In the genomic region with DNA sequence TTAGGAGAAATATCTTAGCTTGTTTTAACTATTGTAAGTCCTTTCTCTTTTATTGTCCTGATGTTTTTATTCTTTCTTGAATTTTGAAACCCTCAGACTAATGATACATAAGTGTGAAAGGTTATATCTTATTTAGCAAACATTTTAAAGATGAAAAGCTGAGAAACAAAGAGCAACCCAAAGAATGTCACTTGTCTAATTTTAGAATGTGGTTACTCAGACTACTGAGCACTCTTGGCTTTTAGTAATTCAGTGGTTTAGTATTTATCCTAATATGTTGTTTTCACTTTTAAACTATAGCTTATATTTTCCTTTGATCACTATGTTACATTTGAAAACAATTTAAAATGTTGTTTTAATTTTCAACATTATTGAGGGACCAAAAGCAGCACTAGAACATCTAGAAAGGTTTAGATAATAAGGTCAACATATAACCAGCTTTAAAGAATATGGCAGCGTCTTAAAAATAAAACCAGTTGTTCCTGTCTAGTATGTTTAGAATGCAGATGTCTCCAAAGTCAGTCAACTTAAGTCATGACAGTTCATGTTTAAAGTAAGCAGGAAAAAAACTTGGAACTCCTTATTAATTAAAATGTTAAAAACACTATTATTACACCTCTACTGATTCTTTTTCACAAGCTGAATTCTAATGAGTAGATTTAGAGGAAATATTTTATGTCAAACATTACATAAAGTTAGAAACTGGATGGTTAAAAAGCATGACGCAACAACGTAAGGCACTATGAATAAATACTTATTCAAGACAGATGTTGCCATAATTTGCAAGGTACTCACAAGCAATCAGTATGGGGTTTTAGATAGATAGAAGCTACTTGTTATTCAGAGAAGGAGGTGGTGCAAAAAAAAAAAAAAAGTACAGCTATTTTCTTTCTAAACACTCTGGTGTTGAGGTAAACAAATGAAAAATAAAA, we compare ENCODE assay signal across 11 cellular contexts. TPM values are rescaled to one million over a fixed set of nuclear protein-coding genes. Genes with fewer than 3 reads are reported as not detected.
DNase-seq lines count a peak whose midpoint lies in the region; ATAC-seq and TF ChIP-seq lines count a peak whose summit lies in the region.
"Had no signal": no experiment of that assay in that cellular context is flagged by ENCODE, and none has a peak within 500 bp of the region (broad histone marks: within the 10 kb centered on the region; RNA-seq: fewer than 3 reads in every experiment).

No MANE protein-coding gene starts in this region.

- H3K27me3 ChIP-seq in BLaER1 (no peaks in the 10 kb centered on the region), adipocyte (replicated peaks; ENCODE audit: control insufficient read depth, insufficient read depth, low read length) (no peaks in the 10 kb centered on the region)

- H3K9ac ChIP-seq in BLaER1 (peak overlapping the region; percentile 99), adipocyte (ENCODE audit: low read length) (peak overlapping the region; percentile 94)

- H3K4me3 ChIP-seq in BLaER1 (peak overlapping the region; percentile 92), adipocyte (ENCODE audit: low read length) (peak overlapping the region; percentile 86)

- peaks cover 1% of the 10 kb centered on the region for H3K27me3 Mint-ChIP-seq in HFFc6 (ENCODE audit: insufficient read depth)

- peaks cover 95% of the 10 kb centered on the region for H4K20me1 ChIP-seq in BLaER1

- peak overlapping the region; percentile 39 for H3K27ac ChIP-seq in BLaER1

- ATAC-seq in HG02938 (IDR thresholded peaks at IDR 0.05; ENCODE audit: unreplicated experiment) (no peak), HG03159 (IDR thresholded peaks at IDR 0.05; ENCODE audit: unreplicated experiment) (no peak)
- ATAC-seq: left lobe of liver had no signal

- DNase-seq in HFFc6 (no peak), adipocyte (ENCODE audit: low read depth) (peak; percentile 69), myocyte (ENCODE audit: low read depth) (peak; percentile 19), GF-D8 (lab: John Stamatoyannopoulos, UW) (no peak), NCI-H2196 (lab: John Stamatoyannopoulos, UW; ENCODE audit: unreplicated experiment) (no peak)
- DNase-seq: NCI-H524 treated with DMSO at 0.1 percent for 48 hours; stimulated activated CD4-positive, alpha-beta T cell treated with anti-CD3 and anti-CD28 coated beads, Interleukin-12 subunit alpha, Interleukin-12 subunit beta, amount 100 ng/mL, for 4 hours had no signal

- no peak for TF ChIP-seq CTCF in HFFc6 (IDR thresholded peaks at IDR 0.05)

- peaks cover 1% of the 10 kb centered on the region; the same call in 1 of the 2 replicates for H3K9me3 ChIP-seq in BLaER1
- H3K9me3 ChIP-seq in adipocyte (ENCODE audit: control insufficient read depth, low read length), result no peaks in the 10 kb centered on the region

- H3K4me2 ChIP-seq in BLaER1, result peak overlapping the region; percentile 98

- peaks cover 43% of the 10 kb centered on the region for H3K4me1 ChIP-seq in BLaER1
- H3K4me1 ChIP-seq in adipocyte (ENCODE audit: control insufficient read depth, insufficient read depth, low read length), result peaks cover 39% of the 10 kb centered on the region

- H3K9me3 Mint-ChIP-seq in HFFc6, result no peaks in the 10 kb centered on the region

- H3K36me3 ChIP-seq in BLaER1 (peaks cover 45% of the 10 kb centered on the region), adipocyte (ENCODE audit: control insufficient read depth, insufficient read depth, low read length, severe bottlenecking) (peaks cover 30% of the 10 kb centered on the region)

- H3K36me3 Mint-ChIP-seq in HFFc6 (ENCODE audit: low read depth), result peaks cover 35% of the 10 kb centered on the region

- H3K4me1 Mint-ChIP-seq in HFFc6 (ENCODE audit: low read depth), result peaks cover 48% of the 10 kb centered on the region

- peak overlapping the region; percentile 19 for H3K27ac Mint-ChIP-seq in HFFc6

- peak overlapping the region; percentile 93 for H3K4me3 Mint-ChIP-seq in HFFc6

RNA-seq across cellular contexts. Expression of a gene that starts 2.4 kb away (rescaled TPM):
- total RNA-seq in HFFc6 (2021; fragmentation: NEBNext Ultra II Directional; extraction: Animal tissue kit (Norgen Biotek cat#: 25700)), result 1 to 10 TPM; 3.6 to 5.1 (median 4.5) TPM
- total RNA-seq in myocyte, result 10.4 and 11.6 TPM in 2 replicates
- 5.0 TPM for polyA plus RNA-seq in myocyte (2012)

RNA-seq across cellular contexts. Expression of a gene that starts 2.9 kb away (rescaled TPM):
- total RNA-seq in HFFc6 (2021; fragmentation: NEBNext Ultra II Directional; extraction: Animal tissue kit (Norgen Biotek cat#: 25700)), result 10 to 100 TPM; 24.7 to 38.5 (median 35.2) TPM
- total RNA-seq in myocyte, result 27.7 and 31.9 TPM in 2 replicates
- polyA plus RNA-seq in myocyte (2012), result 13.4 TPM

Comparison
In these comparisons a context has a peak if more than half of its experiments do, and no peak if none do; other contexts are left out.
1. DNase-seq: peak in adipocyte (single experiment) and myocyte (single experiment); none in HFFc6 (single experiment), GF-D8 (single experiment) and NCI-H2196 (single experiment).